In the genomic region with DNA sequence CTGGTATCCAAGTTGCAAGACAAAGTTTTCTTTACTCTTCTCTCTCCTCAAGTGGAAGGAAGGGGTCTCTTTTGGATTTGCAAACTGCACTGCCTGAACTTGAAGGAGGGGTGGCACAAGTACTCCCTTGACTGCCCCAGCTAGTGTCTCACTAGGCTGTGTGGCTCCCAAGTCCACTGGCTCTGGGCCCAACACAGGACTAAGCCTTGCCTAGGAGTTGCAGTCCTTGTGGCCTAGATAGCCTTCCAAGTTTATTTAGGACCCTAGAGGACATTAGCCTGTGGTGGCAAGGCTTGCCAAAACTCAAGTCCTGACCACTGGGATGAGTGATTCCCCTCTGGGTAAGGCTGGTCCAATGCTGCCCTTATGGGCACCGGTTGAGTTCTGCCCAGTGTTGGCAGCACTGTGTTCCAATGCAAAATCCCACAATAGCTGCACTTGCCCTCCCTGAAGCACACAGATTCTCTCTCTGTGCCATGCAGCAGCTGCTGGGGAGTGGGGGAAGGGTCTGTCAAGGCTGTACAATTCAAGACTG, we compare ENCODE assay signal across 20 cellular contexts. TPM values are rescaled to one million over a fixed set of nuclear protein-coding genes. Genes with fewer than 3 reads are reported as not detected.
A peak's percentile ranks its signal among the peaks of the same experiment; 100 is the strongest.
DNase-seq lines count a peak whose midpoint lies in the region; ATAC-seq and TF ChIP-seq lines count a peak whose summit lies in the region.
"Had no signal": no experiment of that assay in that cellular context is flagged by ENCODE, and none has a peak within 500 bp of the region (broad histone marks: within the 10 kb centered on the region; RNA-seq: fewer than 3 reads in every experiment).

No MANE protein-coding gene starts in this region.

- H3K4me2 ChIP-seq in mammary epithelial cell (ENCODE audit: insufficient read depth, low read depth, low read length): no peak overlapping the region
- H3K4me2 ChIP-seq in PC-9: no peak overlapping the region; the same call in 1 of the 2 replicates
- H3K4me2 ChIP-seq: SK-N-SH had no signal

- 31% methylated on average over 1 of the region's 1 CpG for WGBS in mammary epithelial cell (ENCODE audit: low coverage, missing lambda C conversion rate)
- WGBS in thyroid gland, 2 donors: no CpG with 5 or more reads among the region's 1 CpG

- H3K27ac Mint-ChIP-seq in MCF 10A (ENCODE audit: low read depth, unreplicated experiment): peak overlapping the region; percentile 61
- no peak overlapping the region for H3K27ac Mint-ChIP-seq in activated naive CD8-positive, alpha-beta T cell treated with anti-CD3 and anti-CD28 coated beads for 36 hours
- H3K27ac Mint-ChIP-seq in WTC11: no peak overlapping the region

- no TSS peak for BruUV-seq in MCF 10A (replicated peaks; lab: Mats Ljungman, UMichigan)
- BruUV-seq in mammary epithelial cell (replicated peaks; lab: Mats Ljungman, UMichigan): no TSS peak
- BruUV-seq in PC-9 (replicated peaks; lab: Mats Ljungman, UMichigan): no TSS peak

- H3K9me2 ChIP-seq in PC-9 (ENCODE audit: insufficient read depth): no peaks in the 10 kb centered on the region
- H3K9me2 ChIP-seq: SK-N-SH had no signal

- no peak overlapping the region for H3K9ac ChIP-seq in mammary epithelial cell (ENCODE audit: insufficient read depth, low read length)
- H3K9ac ChIP-seq: SK-N-SH had no signal

- TF ChIP-seq CTCF in MCF 10A (IDR thresholded peaks at IDR 0.05; ENCODE audit: unreplicated experiment): no peak
- TF ChIP-seq CTCF in mammary epithelial cell (conservative IDR thresholded peaks at IDR 0.05 in 1 of 2, IDR thresholded peaks at IDR 0.05 in 1 of 2; ENCODE audit: extremely low read depth in 1 of 2, insufficient read depth in 1 of 2, low read depth in 1 of 2, low read length in 2 of 2): no peak
- no peak for TF ChIP-seq CTCF in PC-9 (conservative IDR thresholded peaks at IDR 0.05)
- TF ChIP-seq CTCF in thyroid gland (IDR thresholded peaks at IDR 0.05): no peak
- no peak for TF ChIP-seq CTCF in WTC11 (IDR thresholded peaks at IDR 0.05)

- H3K27me3 ChIP-seq in mammary epithelial cell (ENCODE audit: insufficient read depth, low read length) (no peaks in the 10 kb centered on the region), PC-9 (ENCODE audit: insufficient read depth, low read depth) (no peaks in the 10 kb centered on the region), thyroid gland (no peaks in the 10 kb centered on the region)
- H3K27me3 ChIP-seq: BE2C had no signal

- DNase-seq in MCF 10A (ENCODE audit: unreplicated experiment): no peak
- DNase-seq in mammary epithelial cell: no peak
- no peak for DNase-seq in PC-9
- no peak for DNase-seq in left lobe of liver (ENCODE audit: low spot score)
- peak; percentile 64 to 67 for DNase-seq in thyroid gland
- no peak for DNase-seq in activated naive CD8-positive, alpha-beta T cell treated with anti-CD3 and anti-CD28 coated beads for 36 hours
- DNase-seq in WTC11 (ENCODE audit: low spot score): no peak
- DNase-seq in stimulated activated CD4-positive, alpha-beta T cell treated with anti-CD3 and anti-CD28 coated beads, Interleukin-12 subunit alpha, Interleukin-12 subunit beta, amount 100 ng/mL, for 4 hours: no peak
- DNase-seq: BE2C, COR-L47, DMS153, GF-D8, GOT3, KBM-7, NCI-H1436, NCI-H2029, NCI-H526, SHP77, SK-N-SH had no signal

- H3K36me3 ChIP-seq in mammary epithelial cell (ENCODE audit: insufficient read depth, low read length) (no peaks in the 10 kb centered on the region), PC-9 (ENCODE audit: low read depth) (no peaks in the 10 kb centered on the region), thyroid gland (no peaks in the 10 kb centered on the region)
- H3K36me3 ChIP-seq: BE2C had no signal

- CTCF ChIA-PET in MCF 10A (lab: Yijun Ruan, JAX) (interaction anchor here (0.7 to 0.8 kb wide), 2 partner anchors 14 to 697 kb away, joined by 3 read pairs; no protein-coding TSS in a partner anchor), mammary epithelial cell (lab: Charles Lee; ENCODE audit: low non-redundant PET) (no interaction called here), PC-9 (lab: Charles Lee) (no interaction called here), WTC11 (lab: Charles Lee) (interaction anchor here (1.3 to 5.1 kb wide), 2 partner anchors 29 to 50 kb away, joined by 4 to 28 read pairs; no protein-coding TSS in a partner anchor)

- no peak for TF ChIP-seq POLR2A in thyroid gland (IDR thresholded peaks at IDR 0.05)

- peaks cover 4% of the 10 kb centered on the region for H3K36me3 Mint-ChIP-seq in MCF 10A (ENCODE audit: insufficient read depth, unreplicated experiment)
- peaks cover 16% of the 10 kb centered on the region for H3K36me3 Mint-ChIP-seq in activated naive CD8-positive, alpha-beta T cell treated with anti-CD3 and anti-CD28 coated beads for 36 hours
- peaks cover 21% of the 10 kb centered on the region for H3K36me3 Mint-ChIP-seq in WTC11

- in situ Hi-C loops in mammary epithelial cell (cut with MboI; ENCODE audit: low sequenced_read_pairs in 2 of 2): no loop called here

- H3K27ac ChIP-seq in mammary epithelial cell (ENCODE audit: insufficient read depth, low read depth, low read length) (no peak overlapping the region), PC-9 (peak overlapping the region; percentile 38), thyroid gland (peak overlapping the region; percentile 16 to 34 (median 27))

- ATAC-seq in left lobe of liver (peak; percentile 34), WTC11 (no peak)

- peaks cover 5% of the 10 kb centered on the region for H3K9me3 ChIP-seq in mammary epithelial cell (replicated peaks; ENCODE audit: insufficient read depth, low read length)
- no peaks in the 10 kb centered on the region; the same call in 1 of the 2 replicates for H3K9me3 ChIP-seq in PC-9 (ENCODE audit: insufficient read depth, low read depth)
- H3K9me3 ChIP-seq in thyroid gland: no peaks in the 10 kb centered on the region
- H3K9me3 ChIP-seq: BE2C had no signal

- H4K20me1 ChIP-seq in mammary epithelial cell (ENCODE audit: insufficient read depth, low read length): no peaks in the 10 kb centered on the region
- no peaks in the 10 kb centered on the region for H4K20me1 ChIP-seq in PC-9 (ENCODE audit: insufficient read depth)

- intact Hi-C loops in MCF 10A (cut with micrococcal nuclease) (no loop called here), mammary epithelial cell (cut with micrococcal nuclease) (loop anchor here (10.0 kb wide), 1 partner anchor 878 kb away; a partner anchor contains a TSS), PC-9 (cut with micrococcal nuclease; ENCODE audit: unreplicated experiment) (no loop called here), thyroid gland (cut with DNase I) (no loop called here)

- dilution Hi-C loops in mammary epithelial cell (cut with HindIII; ENCODE audit: low sequenced_read_pairs): no loop called here

- no peaks in the 10 kb centered on the region for H3K27me3 Mint-ChIP-seq in MCF 10A (ENCODE audit: insufficient read depth, unreplicated experiment)
- H3K27me3 Mint-ChIP-seq in activated naive CD8-positive, alpha-beta T cell treated with anti-CD3 and anti-CD28 coated beads for 36 hours: no peaks in the 10 kb centered on the region
- no peaks in the 10 kb centered on the region for H3K27me3 Mint-ChIP-seq in WTC11 (ENCODE audit: low read depth)
- H3K27me3 Mint-ChIP-seq: CD4-positive, CD25-positive, alpha-beta regulatory T cell had no signal

- H3K4me3 ChIP-seq in mammary epithelial cell (replicated peaks in 1 of 3; ENCODE audit: insufficient read depth in 1 of 3, low read depth in 2 of 3, low read length in 3 of 3) (no peak overlapping the region), PC-9 (no peak overlapping the region), thyroid gland (replicated peaks in 1 of 3) (no peak overlapping the region)

- POLR2A ChIA-PET in MCF 10A (lab: Yijun Ruan, JAX) (interaction anchor here (2.9 to 10.7 kb wide), 2 partner anchors 13 to 103 kb away, joined by 12 to 214 read pairs; a partner anchor contains a TSS), PC-9 (lab: Charles Lee; ENCODE audit: unreplicated experiment) (interaction anchor here (0.6 kb wide), 1 partner anchor 746 kb away, joined by 4 read pairs; no protein-coding TSS in a partner anchor), WTC11 (lab: Charles Lee) (interaction anchor here (1.7 kb wide), 1 partner anchor 10 kb away, joined by 8 read pairs; a partner anchor contains a TSS)

- H3K4me3 Mint-ChIP-seq in MCF 10A (ENCODE audit: unreplicated experiment): no peak overlapping the region
- no peak overlapping the region for H3K4me3 Mint-ChIP-seq in activated naive CD8-positive, alpha-beta T cell treated with anti-CD3 and anti-CD28 coated beads for 36 hours
- H3K4me3 Mint-ChIP-seq in WTC11: no peak overlapping the region
- H3K4me3 Mint-ChIP-seq: CD4-positive, CD25-positive, alpha-beta regulatory T cell had no signal

- peaks cover 34% of the 10 kb centered on the region for H3F3A ChIP-seq in PC-9 (ENCODE audit: insufficient read depth, low read depth)

- no peak overlapping the region for H2AFZ ChIP-seq in mammary epithelial cell (ENCODE audit: low read depth, low read length)
- no peak overlapping the region for H2AFZ ChIP-seq in PC-9

- peaks cover 24% of the 10 kb centered on the region for H3K4me1 Mint-ChIP-seq in MCF 10A (ENCODE audit: insufficient read depth, unreplicated experiment)
- H3K4me1 Mint-ChIP-seq in activated naive CD8-positive, alpha-beta T cell treated with anti-CD3 and anti-CD28 coated beads for 36 hours: peaks cover 14% of the 10 kb centered on the region
- peaks cover 23% of the 10 kb centered on the region for H3K4me1 Mint-ChIP-seq in WTC11

- H3K79me2 ChIP-seq in mammary epithelial cell (ENCODE audit: insufficient read depth, low read length): no peaks in the 10 kb centered on the region
- H3K79me2 ChIP-seq in PC-9 (ENCODE audit: low read depth): no peaks in the 10 kb centered on the region

- H3K4me1 ChIP-seq in mammary epithelial cell (ENCODE audit: insufficient read depth, low read length) (peaks cover 38% of the 10 kb centered on the region), PC-9 (replicated peaks; ENCODE audit: insufficient read depth) (peaks cover 57% of the 10 kb centered on the region), thyroid gland (peaks cover 36 to 40% of the 10 kb centered on the region in 2 donors)

- H3K9me3 Mint-ChIP-seq in MCF 10A (ENCODE audit: unreplicated experiment): peaks cover 22% of the 10 kb centered on the region
- peaks cover 13% of the 10 kb centered on the region for H3K9me3 Mint-ChIP-seq in activated naive CD8-positive, alpha-beta T cell treated with anti-CD3 and anti-CD28 coated beads for 36 hours
- H3K9me3 Mint-ChIP-seq in WTC11: peaks cover 27% of the 10 kb centered on the region

TF ChIP-seq in WTC11, 78 proteins besides CTCF, POLR2A, EP300 and RAD21 (continues in another document):
- TF ChIP-seq ZNF396 (CRISPR knock-in tag; IDR thresholded peaks at IDR 0.05; ENCODE audit: borderline replicate concordance): no peak
- TF ChIP-seq FOXP1 (CRISPR knock-in tag; IDR thresholded peaks at IDR 0.05; ENCODE audit: borderline replicate concordance): no peak
- TF ChIP-seq ESRRA (CRISPR knock-in tag; IDR thresholded peaks at IDR 0.05; ENCODE audit: borderline replicate concordance): no peak
- TF ChIP-seq JUN (CRISPR knock-in tag; IDR thresholded peaks at IDR 0.05): no peak

RNA-seq across cellular contexts. Expression of a gene that starts 10.2 kb away (rescaled TPM):
- total RNA-seq in MCF 10A (2022): 28.7 and 34.5 TPM in 2 replicates
- 10 to 100 TPM; 49.8 to 53.0 TPM for total RNA-seq in mammary epithelial cell
- 31.1 TPM for polyA plus RNA-seq in mammary epithelial cell
- polyA minus RNA-seq in mammary epithelial cell: 45.0 TPM
- 32.2 and 37.1 TPM in 2 replicates for total RNA-seq in PC-9 (2021)
- 11.6 TPM for total RNA-seq in left lobe of liver
- total RNA-seq in thyroid gland: 10 to 100 TPM; 29.6 to 35.6 (median 32.5) TPM
- 10 to 100 TPM; 46.8 to 47.5 TPM for total RNA-seq in activated naive CD8-positive, alpha-beta T cell treated with anti-CD3 and anti-CD28 coated beads for 36 hours
- total RNA-seq in WTC11 (2021): 85.5 to 109 TPM (median 91.3 TPM) in 3 replicates

Comparison
In these comparisons a context has a peak if more than half of its experiments do, and no peak if none do; other contexts are left out.
1. CTCF ChIA-PET loops: an anchor here in MCF 10A (0.7 to 0.8 kb wide) and WTC11 (1.3 to 5.1 kb wide); none called in mammary epithelial cell and PC-9.
2. DNase-seq: peak in thyroid gland (2 of 2); none in MCF 10A (single experiment), mammary epithelial cell (single experiment), PC-9 (0 of 2), left lobe of liver (single experiment), activated naive CD8-positive, alpha-beta T cell treated with anti-CD3 and anti-CD28 coated beads for 36 hours (single experiment), WTC11 (single experiment) and stimulated activated CD4-positive, alpha-beta T cell treated with anti-CD3 and anti-CD28 coated beads, Interleukin-12 subunit alpha, Interleukin-12 subunit beta, amount 100 ng/mL, for 4 hours (single experiment).